ENCODE assay signal across 26 cellular contexts in genomic region chr6:140153703-140154102, GRCh38.
DNase-seq lines count a peak whose midpoint lies in the region; ATAC-seq and TF ChIP-seq lines count a peak whose summit lies in the region.
"Had no signal": no experiment of that assay in that cellular context is flagged by ENCODE, and none has a peak within 500 bp of the region (broad histone marks: within the 10 kb centered on the region; RNA-seq: fewer than 3 reads in every experiment).

No MANE protein-coding gene starts in this region.

- H2BK15ac ChIP-seq in IMR-90 (ENCODE audit: low read depth, low read length) = no peak overlapping the region

- CTCF ChIA-PET in IMR-90 (lab: Yijun Ruan, JAX) = no interaction called here

- H2AFZ ChIP-seq in IMR-90 (replicated peaks; ENCODE audit: low read length, poor library complexity) = no peak overlapping the region
- peak overlapping the region; percentile 49 for H2AFZ ChIP-seq in SU-DHL-6 (ENCODE audit: low read depth, low read length, severe bottlenecking)
- H2AFZ ChIP-seq: GM23338 had no signal

- H2BK20ac ChIP-seq in IMR-90 (ENCODE audit: low read depth, low read length) = no peak overlapping the region

- WGBS in IMR-90 (ENCODE audit: extremely low coverage in 2 of 2, insufficient read length in 1 of 2), 2 experiments = no CpG with 5 or more reads among the region's 1 CpG

- H3K9me3 ChIP-seq in IMR-90 (ENCODE audit: control insufficient read depth, insufficient read depth, low read length) (no peaks in the 10 kb centered on the region; the same call in none of the 2 replicates), SU-DHL-6 (ENCODE audit: insufficient read depth, low read length) (no peaks in the 10 kb centered on the region)
- H3K9me3 ChIP-seq: A549, Peyer's patch, SJCRH30, testis, uterus had no signal

- H2BK5ac ChIP-seq in IMR-90 (ENCODE audit: low read depth, low read length, poor library complexity, severe bottlenecking) = no peak overlapping the region

- BruUV-seq in IMR-90 (replicated peaks; lab: Mats Ljungman, UMichigan) = no TSS peak

- no peaks in the 10 kb centered on the region for H3K79me1 ChIP-seq in IMR-90 (ENCODE audit: low read depth in 1 of 2, low read length in 2 of 2)

- H3K18ac ChIP-seq in IMR-90 (ENCODE audit: low read depth, low read length) = no peak overlapping the region; the same call in 1 of the 2 replicates

- no peak overlapping the region for H3K9ac ChIP-seq in IMR-90 (ENCODE audit: low read depth, low read length)
- H3K9ac ChIP-seq in SU-DHL-6 (ENCODE audit: low read length) = no peak overlapping the region

- no peak for TF ChIP-seq CTCF in IMR-90 (conservative IDR thresholded peaks at IDR 0.05; ENCODE audit: low read depth, low read length)
- TF ChIP-seq CTCF in SU-DHL-6 (IDR thresholded peaks at IDR 0.05; ENCODE audit: insufficient read depth, low read length, poor library complexity, severe bottlenecking) = no peak
- TF ChIP-seq CTCF in fibroblast of mammary gland (conservative IDR thresholded peaks at IDR 0.05; ENCODE audit: control insufficient read depth, insufficient read depth, low read depth, low read length) = no peak

- H3K27me3 ChIP-seq in IMR-90 (ENCODE audit: control insufficient read depth, insufficient read depth, low read length) = no peaks in the 10 kb centered on the region
- no peaks in the 10 kb centered on the region for H3K27me3 ChIP-seq in SU-DHL-6 (ENCODE audit: low read length)
- H3K27me3 ChIP-seq: Peyer's patch, SJCRH30, testis, uterus had no signal

- H4K5ac ChIP-seq in IMR-90 (ENCODE audit: low read depth, low read length) = no peak overlapping the region

- no peak overlapping the region for H4K8ac ChIP-seq in IMR-90 (ENCODE audit: low read depth in 2 of 2, low read length in 2 of 2)

- H3F3A ChIP-seq in SU-DHL-6 (ENCODE audit: insufficient read depth) = no peaks in the 10 kb centered on the region

- H4K91ac ChIP-seq in IMR-90 (ENCODE audit: insufficient read depth, low read depth, low read length) = no peak overlapping the region

- no peak for TF ChIP-seq RAD21 in IMR-90 (IDR thresholded peaks at IDR 0.05; ENCODE audit: low read length)

- intact Hi-C loops in IMR-90 (cut with micrococcal nuclease) = no loop called here

- H3K9me1 ChIP-seq in IMR-90 (ENCODE audit: insufficient read depth, low read length) = no peaks in the 10 kb centered on the region

- POLR2A ChIA-PET in IMR-90 (lab: Charles Lee; ENCODE audit: unreplicated experiment) = no interaction called here

- DNase-seq in A172 (ENCODE audit: low spot score) (peak; percentile 35), IMR-90 (peak; percentile 50), fibroblast of mammary gland (ENCODE audit: low read depth) (peak; percentile 30), SKM-1 (lab: John Stamatoyannopoulos, UW; ENCODE audit: unreplicated experiment) (no peak), SW 1271 (lab: John Stamatoyannopoulos, UW) (no peak)
- no peak for DNase-seq in activated T-cell treated with anti-CD3 and anti-CD28 coated beads, Interleukin-2, amount 50 U/mL, for 48 hours
- DNase-seq in activated effector memory CD4-positive, alpha-beta T cell treated with anti-CD3 and anti-CD28 coated beads, Interleukin-2, amount 50 U/mL, for 16 hours = no peak
- DNase-seq: activated CD4-positive, alpha-beta T cell treated with anti-CD3 and anti-CD28 coated beads, Interleukin-2, amount 10 ng/mL, durations not matched to agents 7 days and 5 days; activated naive CD4-positive, alpha-beta T cell treated with anti-CD3 and anti-CD28 coated beads, Interleukin-2, amount 50 U/mL, for 16 hours; anterior cingulate cortex; caudate nucleus; left colon; mesenchymal stem cell; NCI-H1417; NCI-H2081; NCI-H510A treated with DMSO at 0.1 percent for 48 hours; Peyer's patch; SJCRH30; T-helper 17 cell; testis; uterus had no signal

- in situ Hi-C loops in IMR-90 (cut with MboI; ENCODE audit: low sequenced_read_pairs) = no loop called here

- H2BK120ac ChIP-seq in IMR-90 (ENCODE audit: low read depth, low read length) = no peak overlapping the region

- no peak overlapping the region for H3K4me2 ChIP-seq in IMR-90 (ENCODE audit: low read depth, low read length)
- H3K4me2 ChIP-seq in SU-DHL-6 (ENCODE audit: low read depth, low read length, poor library complexity, severe bottlenecking) = no peak overlapping the region
- H3K4me2 ChIP-seq: A549, GM23338 had no signal

- H3K79me2 ChIP-seq in SU-DHL-6 (ENCODE audit: insufficient read depth, low read length) = no peaks in the 10 kb centered on the region

- H3K14ac ChIP-seq in IMR-90 (replicated peaks; ENCODE audit: low read depth, low read length) = no peak overlapping the region

- no peak for TF ChIP-seq POLR2A in IMR-90 (IDR thresholded peaks at IDR 0.05; ENCODE audit: low read depth, low read length)

- no peak overlapping the region for H2AK9ac ChIP-seq in IMR-90 (replicated peaks; ENCODE audit: low read depth, low read length, poor library complexity)

- no peaks in the 10 kb centered on the region for H3K4me1 ChIP-seq in IMR-90 (ENCODE audit: control insufficient read depth, insufficient read depth, low read length)
- H3K4me1 ChIP-seq: A549, Peyer's patch, SJCRH30, testis, uterus had no signal

- dilution Hi-C loops in IMR-90 (cut with HindIII; ENCODE audit: low sequenced_read_pairs, unreplicated experiment) = no loop called here

- H3K56ac ChIP-seq in IMR-90 (ENCODE audit: extremely low read depth, insufficient read depth, low read length) = no peak overlapping the region; the same call in 1 of the 2 replicates

- H3K27ac ChIP-seq in IMR-90 (ENCODE audit: insufficient read depth, low read length) = no peak overlapping the region
- no peak overlapping the region for H3K27ac ChIP-seq in SU-DHL-6 (ENCODE audit: low read depth, low read length)
- H3K27ac ChIP-seq: A549, Peyer's patch, SJCRH30, testis, uterus, VCaP had no signal

- H3K4me3 ChIP-seq in IMR-90 (ENCODE audit: insufficient read depth, low read depth, low read length) (no peak overlapping the region), SU-DHL-6 (ENCODE audit: insufficient read depth, low read length, poor library complexity, severe bottlenecking) (no peak overlapping the region), fibroblast of mammary gland (ENCODE audit: control insufficient read depth, low read depth, low read length) (no peak overlapping the region)
- H3K4me3 ChIP-seq: A549, GM23338, Peyer's patch, SJCRH30, testis, uterus had no signal

- no peak overlapping the region for H3K23ac ChIP-seq in IMR-90 (ENCODE audit: low read depth, low read length)

- H3K9me2 ChIP-seq in SU-DHL-6 (replicated peaks; ENCODE audit: insufficient read depth, low read length) = no peaks in the 10 kb centered on the region

- H2AK5ac ChIP-seq in IMR-90 (ENCODE audit: low read depth, low read length) = no peak overlapping the region

- H3K36me3 ChIP-seq in IMR-90 (ENCODE audit: control insufficient read depth, insufficient read depth, low read length) (no peaks in the 10 kb centered on the region), SU-DHL-6 (ENCODE audit: low read length) (no peaks in the 10 kb centered on the region)
- H3K36me3 ChIP-seq: Peyer's patch, SJCRH30, uterus had no signal

- ATAC-seq in IMR-90 (ENCODE audit: low read depth) = no peak
- ATAC-seq: A549; GM23338; left colon; stimulated activated memory B cell treated with anti-CD40 and anti-IgM and Interleukin-4, amounts not matched to agents 10 μg/mL and 1 μg/mL and 100 μg/mL, for 72 hours; T-helper 17 cell had no signal

- H3K4ac ChIP-seq in IMR-90 (ENCODE audit: low read depth, low read length) = no peak overlapping the region

- H4K20me1 ChIP-seq in IMR-90 (ENCODE audit: insufficient read depth, low read length) = no peaks in the 10 kb centered on the region
- no peaks in the 10 kb centered on the region for H4K20me1 ChIP-seq in SU-DHL-6 (ENCODE audit: low read depth, low read length)

TF ChIP-seq in IMR-90, 13 proteins besides CTCF, POLR2A, EP300 and RAD21:
- TF ChIP-seq BHLHE40 (IDR thresholded peaks at IDR 0.05; ENCODE audit: low read depth, low read length) (no peak), MAZ (IDR thresholded peaks at IDR 0.05; ENCODE audit: borderline replicate concordance, low read depth, low read length) (no peak), SMC3 (IDR thresholded peaks at IDR 0.05; ENCODE audit: low read depth, low read length) (no peak), CEBPB (IDR thresholded peaks at IDR 0.05; ENCODE audit: low read depth, low read length) (no peak), USF2 (IDR thresholded peaks at IDR 0.05; ENCODE audit: low read depth, low read length) (no peak), CHD1 (IDR thresholded peaks at IDR 0.05; ENCODE audit: low read depth, low read length) (no peak)

Comparison
In these comparisons a context has a peak if more than half of its experiments do, and no peak if none do; other contexts are left out.
1. DNase-seq: peak in A172 (single experiment), IMR-90 (single experiment) and fibroblast of mammary gland (single experiment); none in activated T-cell treated with anti-CD3 and anti-CD28 coated beads, Interleukin-2, amount 50 U/mL, for 48 hours (0 of 2), SKM-1 (single experiment), activated effector memory CD4-positive, alpha-beta T cell treated with anti-CD3 and anti-CD28 coated beads, Interleukin-2, amount 50 U/mL, for 16 hours (single experiment) and SW 1271 (0 of 2).